ENCODE assay signal across 8 cellular contexts in genomic region chr12:121400332-121401139, GRCh38. TPM values are rescaled to one million over a fixed set of nuclear protein-coding genes. Genes with fewer than 3 reads are reported as not detected.
DNase-seq lines count a peak whose midpoint lies in the region; ATAC-seq and TF ChIP-seq lines count a peak whose summit lies in the region.

No MANE protein-coding gene starts in this region.

- H3K4me1 ChIP-seq in lung (ENCODE audit: control insufficient read depth in 2 of 2, insufficient read depth in 2 of 2, low read length in 2 of 2), result peaks cover 2 to 6% of the 10 kb centered on the region in 2 donors

- no peaks in the 10 kb centered on the region for H3K9me3 ChIP-seq in lung (ENCODE audit: control insufficient read depth in 2 of 2, insufficient read depth in 1 of 2, low read length in 1 of 2)

- intact Hi-C loops in dendritic cell treated with granulocyte-macrophage colony-stimulating factor and Interleukin-4, amounts not matched to agents 40 ng/mL and 50 ng/mL, for 4 days (cut with micrococcal nuclease), result loop anchor here (1.0 kb wide), 1 partner anchor 48 kb away; the partner anchor contains the start of gene ANAPC5

- peak overlapping the region; percentile 92 to 98 for H3K27ac ChIP-seq in lung (ENCODE audit: low read depth in 1 of 2, low read length in 1 of 2)

- H3K36me3 ChIP-seq in lung (ENCODE audit: control insufficient read depth in 2 of 2, insufficient read depth in 2 of 2, low read length in 2 of 2), result peaks cover 5% of the 10 kb centered on the region in 2 donors

- no peak for TF ChIP-seq CTCF in lung (IDR thresholded peaks at IDR 0.05; ENCODE audit: control extremely low read depth, extremely low read depth)

- H3K27me3 ChIP-seq in lung (ENCODE audit: control insufficient read depth, insufficient read depth), result no peaks in the 10 kb centered on the region

- peak overlapping the region; percentile 96 for H3K4me3 Mint-ChIP-seq in dendritic cell treated with granulocyte-macrophage colony-stimulating factor and Interleukin-4, amounts not matched to agents 40 ng/mL and 50 ng/mL, for 4 days

- peak; percentile 32 for DNase-seq in NCI-H1105 (lab: John Stamatoyannopoulos, UW)
- peak; percentile 75 for DNase-seq in activated CD4-positive, alpha-beta T cell treated with anti-CD3 and anti-CD28 coated beads for 48 hours
- DNase-seq in lung (ENCODE audit: low spot score), result peak; percentile 29
- peak; percentile 35 to 45 (median 41) for DNase-seq in stimulated activated CD4-positive, alpha-beta T cell treated with anti-CD3 and anti-CD28 coated beads, TNF-alpha, amount 100 ng/mL, for 48 hours (ENCODE audit: low read depth in 3 of 3)
- no peak for DNase-seq in MV-4-11 (lab: John Stamatoyannopoulos, UW)

- peak; percentile 48 for ATAC-seq in GM18517 (IDR thresholded peaks at IDR 0.05; ENCODE audit: unreplicated experiment)
- peak; percentile 58 for ATAC-seq in HG02610 (IDR thresholded peaks at IDR 0.05; ENCODE audit: unreplicated experiment)
- peak; percentile 31 for ATAC-seq in lung (ENCODE audit: insufficient read depth, low FRiP score)

- H3K27me3 Mint-ChIP-seq in dendritic cell treated with granulocyte-macrophage colony-stimulating factor and Interleukin-4, amounts not matched to agents 40 ng/mL and 50 ng/mL, for 4 days, result no peaks in the 10 kb centered on the region

- H3K36me3 Mint-ChIP-seq in dendritic cell treated with granulocyte-macrophage colony-stimulating factor and Interleukin-4, amounts not matched to agents 40 ng/mL and 50 ng/mL, for 4 days (ENCODE audit: low read depth), result peaks cover 37% of the 10 kb centered on the region

- peaks cover 23% of the 10 kb centered on the region for H3K4me1 Mint-ChIP-seq in dendritic cell treated with granulocyte-macrophage colony-stimulating factor and Interleukin-4, amounts not matched to agents 40 ng/mL and 50 ng/mL, for 4 days (ENCODE audit: low read depth)

- peak overlapping the region; percentile 89 for H3K27ac Mint-ChIP-seq in dendritic cell treated with granulocyte-macrophage colony-stimulating factor and Interleukin-4, amounts not matched to agents 40 ng/mL and 50 ng/mL, for 4 days

- 2 to 3% methylated on average over 30 to 48 of the region's 48 CpGs for WGBS in lung, 2 donors

- H3K4me3 ChIP-seq in lung, result peak overlapping the region; percentile 63

- no peaks in the 10 kb centered on the region for H3K9me3 Mint-ChIP-seq in dendritic cell treated with granulocyte-macrophage colony-stimulating factor and Interleukin-4, amounts not matched to agents 40 ng/mL and 50 ng/mL, for 4 days

RNA-seq across cellular contexts. Expression of gene RNF34, which starts 0.6 kb away (rescaled TPM):
- 10 to 100 TPM; 41.4 to 49.2 TPM for total RNA-seq in lung
- 10 to 100 TPM; 13.9 to 22.2 TPM for polyA plus RNA-seq in lung

RNA-seq across cellular contexts. Expression of gene ANAPC5, which starts 48.3 kb away (rescaled TPM):
- total RNA-seq in lung, result 100 to 1,000 TPM in 1 of 2 donors, 10 to 100 TPM in 1; 95.5 to 164 TPM
- 10 to 100 TPM; 80.9 to 83.1 TPM for polyA plus RNA-seq in lung
